ENCODE assay signal across 22 cellular contexts in genomic region chr20:10710995-10711775, GRCh38. TPM values are rescaled to one million over a fixed set of nuclear protein-coding genes. Genes with fewer than 3 reads are reported as not detected.
DNase-seq lines count a peak whose midpoint lies in the region; ATAC-seq, FAIRE-seq and TF ChIP-seq lines count a peak whose summit lies in the region.
"Had no signal": no experiment of that assay in that cellular context is flagged by ENCODE, and none has a peak within 500 bp of the region (broad histone marks: within the 10 kb centered on the region; RNA-seq: fewer than 3 reads in every experiment).

No MANE protein-coding gene starts in this region.

- peak overlapping the region; percentile 76 for H3K4me2 ChIP-seq in A549
- no peak overlapping the region for H3K4me2 ChIP-seq in neuronal stem cell (ENCODE audit: insufficient read depth, low read length, poor library complexity, severe bottlenecking)

- H2AFZ ChIP-seq in neuronal stem cell (ENCODE audit: low read length): no peak overlapping the region

- peak; percentile 100 for FAIRE-seq in A549 (lab: Jason Lieb, UNC)
- FAIRE-seq: H54 had no signal

- no peaks in the 10 kb centered on the region for H3K9me3 Mint-ChIP-seq in stimulated activated naive B cell treated with anti-CD40 and anti-IgM and Interleukin-4, amounts not matched to agents 10 μg/mL and 1 μg/mL and 100 μg/mL, for 72 hours
- H3K9me3 Mint-ChIP-seq: activated CD8-positive, alpha-beta T cell treated with anti-CD3 and anti-CD28 coated beads for 36 hours; activated naive CD8-positive, alpha-beta T cell treated with anti-CD3 and anti-CD28 coated beads, Interleukin-2, amount 10 ng/mL, durations not matched to agents 7 days and 5 days; mesothelial cell of epicardium; T-cell had no signal

- WGBS in A549 (ENCODE audit: missing lambda C conversion rate): 1% methylated on average over 6 of the region's 6 CpGs
- no CpG with 5 or more reads among the region's 6 CpGs for WGBS in neuronal stem cell (ENCODE audit: extremely low coverage in 2 of 2, insufficient read length in 2 of 2, insufficient replicate concordance in 1 of 2), 2 donors
- 89 to 93% (median 92%) methylated on average over 6 of the region's 6 CpGs for WGBS in psoas muscle, 3 donors

- H2AK5ac ChIP-seq in neuronal stem cell (ENCODE audit: low read depth, low read length): no peak overlapping the region

- H2BK12ac ChIP-seq in neuronal stem cell (ENCODE audit: low read length): peak overlapping the region; percentile 1

- CTCF ChIA-PET in A549 (lab: Yijun Ruan, JAX): interaction anchor here (0.5 to 2.3 kb wide), 3 partner anchors 15 to 678 kb away, joined by 4 to 5 read pairs (median 5); no protein-coding TSS in a partner anchor

- H2BK5ac ChIP-seq in neuronal stem cell (ENCODE audit: low read length): no peak overlapping the region

- no peaks in the 10 kb centered on the region for H3K36me3 Mint-ChIP-seq in stimulated activated naive B cell treated with anti-CD40 and anti-IgM and Interleukin-4, amounts not matched to agents 10 μg/mL and 1 μg/mL and 100 μg/mL, for 72 hours
- H3K36me3 Mint-ChIP-seq: activated naive CD8-positive, alpha-beta T cell treated with anti-CD3 and anti-CD28 coated beads, Interleukin-2, amount 10 ng/mL, durations not matched to agents 7 days and 5 days; mesothelial cell of epicardium; stimulated activated memory B cell treated with anti-CD40 and anti-IgM and Interleukin-4, amounts not matched to agents 10 μg/mL and 1 μg/mL and 100 μg/mL, for 72 hours; T-cell had no signal

- no peak overlapping the region for H2BK120ac ChIP-seq in neuronal stem cell (ENCODE audit: low read depth, low read length)

- H3K4me1 ChIP-seq in A549: peaks cover 96% of the 10 kb centered on the region
- H3K4me1 ChIP-seq in neuronal stem cell (ENCODE audit: control insufficient read depth in 2 of 2, insufficient read depth in 1 of 2, low read depth in 1 of 2, low read length in 2 of 2): peaks cover 14 to 23% of the 10 kb centered on the region in 2 donors
- no peaks in the 10 kb centered on the region for H3K4me1 ChIP-seq in psoas muscle
- H3K4me1 ChIP-seq: vagina had no signal

- H2BK15ac ChIP-seq in neuronal stem cell (ENCODE audit: low read length): no peak overlapping the region

- intact Hi-C loops in psoas muscle (cut with DNase I): no loop called here

- H3K36me3 ChIP-seq in neuronal stem cell (replicated peaks in 1 of 2; ENCODE audit: control insufficient read depth in 2 of 2, insufficient read depth in 2 of 2, low read length in 2 of 2) (no peaks in the 10 kb centered on the region), psoas muscle (ENCODE audit: insufficient read depth in 1 of 2, low read depth in 1 of 2) (no peaks in the 10 kb centered on the region)
- H3K36me3 ChIP-seq: esophagus squamous epithelium, vagina had no signal

- H3K27me3 ChIP-seq in neuronal stem cell (ENCODE audit: control insufficient read depth in 3 of 3, insufficient read depth in 3 of 3, low read depth in 1 of 3, low read length in 3 of 3) (no peaks in the 10 kb centered on the region), psoas muscle (ENCODE audit: insufficient read depth in 3 of 3, low read length in 2 of 3) (no peaks in the 10 kb centered on the region)
- H3K27me3 ChIP-seq: esophagus squamous epithelium, vagina had no signal

- ATAC-seq in A549 (peak; percentile 63 to 84), GM18909 (IDR thresholded peaks at IDR 0.05; ENCODE audit: poor library complexity, unreplicated experiment) (no peak), psoas muscle (no peak)
- no peak for ATAC-seq in stimulated activated naive B cell treated with anti-CD40 and anti-IgM and Interleukin-4, amounts not matched to agents 10 μg/mL and 1 μg/mL and 100 μg/mL, for 72 hours (replicated peaks)
- ATAC-seq: activated CD8-positive, alpha-beta T cell treated with anti-CD3 and anti-CD28 coated beads for 36 hours; activated T-cell treated with anti-CD3 and anti-CD28 coated beads, Interleukin-2, amount 50 U/mL, for 72 hours; stimulated activated memory B cell treated with anti-CD40 and anti-IgM and Interleukin-4, amounts not matched to agents 10 μg/mL and 1 μg/mL and 100 μg/mL, for 72 hours; T-cell had no signal

- H3K27me3 Mint-ChIP-seq in stimulated activated naive B cell treated with anti-CD40 and anti-IgM and Interleukin-4, amounts not matched to agents 10 μg/mL and 1 μg/mL and 100 μg/mL, for 72 hours: peaks cover 4% of the 10 kb centered on the region in 2 donors

- H3K9me3 ChIP-seq in A549 (no peaks in the 10 kb centered on the region), neuronal stem cell (replicated peaks in 1 of 2; ENCODE audit: control insufficient read depth in 2 of 2, insufficient read depth in 1 of 2, low read depth in 1 of 2, low read length in 2 of 2) (peaks cover 0 to 7% of the 10 kb centered on the region in 2 donors), psoas muscle (no peaks in the 10 kb centered on the region)
- H3K9me3 ChIP-seq: esophagus squamous epithelium, vagina had no signal

- POLR2A ChIA-PET in A549 (lab: Yijun Ruan, JAX): interaction anchor here (0.8 to 2.1 kb wide), 2 partner anchors 37 to 290 kb away, joined by 3 to 14 read pairs; partner anchors contain the start of gene JAG1

- H3K4me3 Mint-ChIP-seq in stimulated activated naive B cell treated with anti-CD40 and anti-IgM and Interleukin-4, amounts not matched to agents 10 μg/mL and 1 μg/mL and 100 μg/mL, for 72 hours: no peak overlapping the region
- H3K4me3 Mint-ChIP-seq: activated CD8-positive, alpha-beta T cell treated with anti-CD3 and anti-CD28 coated beads for 36 hours; activated naive CD8-positive, alpha-beta T cell treated with anti-CD3 and anti-CD28 coated beads, Interleukin-2, amount 10 ng/mL, durations not matched to agents 7 days and 5 days; activated T-cell treated with anti-CD3 and anti-CD28 coated beads, Interleukin-2, amount 50 U/mL, for 72 hours; mesothelial cell of epicardium; stimulated activated memory B cell treated with anti-CD40 and anti-IgM and Interleukin-4, amounts not matched to agents 10 μg/mL and 1 μg/mL and 100 μg/mL, for 72 hours; T-cell had no signal

- no peak for TF ChIP-seq POLR2A in A549 (IDR thresholded peaks at IDR 0.05; ENCODE audit: low read length)

- H3K4ac ChIP-seq in neuronal stem cell (ENCODE audit: low read length): no peak overlapping the region

- no peaks in the 10 kb centered on the region for H3K4me1 Mint-ChIP-seq in stimulated activated naive B cell treated with anti-CD40 and anti-IgM and Interleukin-4, amounts not matched to agents 10 μg/mL and 1 μg/mL and 100 μg/mL, for 72 hours
- H3K4me1 Mint-ChIP-seq: activated naive CD8-positive, alpha-beta T cell treated with anti-CD3 and anti-CD28 coated beads, Interleukin-2, amount 10 ng/mL, durations not matched to agents 7 days and 5 days; stimulated activated memory B cell treated with anti-CD40 and anti-IgM and Interleukin-4, amounts not matched to agents 10 μg/mL and 1 μg/mL and 100 μg/mL, for 72 hours; T-cell had no signal

- H4K91ac ChIP-seq in neuronal stem cell (ENCODE audit: low read depth, low read length, poor library complexity): no peak overlapping the region

- no peak overlapping the region for H3K18ac ChIP-seq in neuronal stem cell (ENCODE audit: low read length)

- H3K27ac Mint-ChIP-seq in stimulated activated naive B cell treated with anti-CD40 and anti-IgM and Interleukin-4, amounts not matched to agents 10 μg/mL and 1 μg/mL and 100 μg/mL, for 72 hours: no peak overlapping the region
- H3K27ac Mint-ChIP-seq: activated CD8-positive, alpha-beta T cell treated with anti-CD3 and anti-CD28 coated beads for 36 hours; activated naive CD8-positive, alpha-beta T cell treated with anti-CD3 and anti-CD28 coated beads, Interleukin-2, amount 10 ng/mL, durations not matched to agents 7 days and 5 days; activated T-cell treated with anti-CD3 and anti-CD28 coated beads, Interleukin-2, amount 50 U/mL, for 72 hours; mesothelial cell of epicardium; stimulated activated memory B cell treated with anti-CD40 and anti-IgM and Interleukin-4, amounts not matched to agents 10 μg/mL and 1 μg/mL and 100 μg/mL, for 72 hours; T-cell had no signal

- no peak overlapping the region for H3K9ac ChIP-seq in neuronal stem cell (ENCODE audit: low read depth, low read length, poor library complexity)

- H3K14ac ChIP-seq in neuronal stem cell (ENCODE audit: low read length): no peak overlapping the region

- H4K8ac ChIP-seq in neuronal stem cell (ENCODE audit: low read depth, low read length): no peak overlapping the region

- no peak overlapping the region for H3K23ac ChIP-seq in neuronal stem cell (ENCODE audit: low read depth, low read length, poor library complexity)

- DNase-seq in A549 (ENCODE audit: low read depth in 1 of 2, low spot score in 1 of 2) (peak; percentile 71 to 94), NCI-H146 treated with DMSO at 0.1 percent for 48 hours (lab: John Stamatoyannopoulos, UW; ENCODE audit: unreplicated experiment) (peak; percentile 32), kidney tubule cell (ENCODE audit: low spot score) (peak; percentile 85), neuronal stem cell (ENCODE audit: low spot score) (no peak), NCI-H82 (lab: John Stamatoyannopoulos, UW) (no peak), psoas muscle (no peak)
- DNase-seq in stimulated activated naive B cell treated with anti-CD40 and anti-IgM and Interleukin-4, amounts not matched to agents 10 μg/mL and 1 μg/mL and 100 μg/mL, for 72 hours: no peak
- DNase-seq: activated CD8-positive, alpha-beta T cell treated with anti-CD3 and anti-CD28 coated beads for 36 hours; activated naive CD8-positive, alpha-beta T cell treated with anti-CD3 and anti-CD28 coated beads, Interleukin-2, amount 10 ng/mL, durations not matched to agents 7 days and 5 days; activated T-cell treated with anti-CD3 and anti-CD28 coated beads, Interleukin-2, amount 50 U/mL, for 72 hours; DND-41; esophagus squamous epithelium; Karpas-422; NCI-H1105; stimulated activated CD4-positive, alpha-beta T cell treated with anti-CD3 and anti-CD28 coated beads, Interleukin-12 subunit alpha, Interleukin-12 subunit beta, amount 100 ng/mL, for 4 hours; T-cell had no signal

- H3K27ac ChIP-seq in A549: peak overlapping the region; percentile 86 to 91
- H3K27ac ChIP-seq in neuronal stem cell (replicated peaks; ENCODE audit: low read length): no peak overlapping the region
- H3K27ac ChIP-seq in psoas muscle: no peak overlapping the region
- H3K27ac ChIP-seq: esophagus squamous epithelium, vagina, VCaP had no signal

- H3K4me3 ChIP-seq in A549 (peak overlapping the region; percentile 30), neuronal stem cell (ENCODE audit: low read length in 2 of 2) (no peak overlapping the region), psoas muscle (no peak overlapping the region)
- H3K4me3 ChIP-seq: esophagus squamous epithelium, vagina had no signal

- H3K79me1 ChIP-seq in neuronal stem cell (ENCODE audit: low read depth, low read length): no peaks in the 10 kb centered on the region

- TF ChIP-seq EP300 in A549 (IDR thresholded peaks at IDR 0.05): peak; percentile 73 to 86; a peak in 3 of 5 replicates

- peak; percentile 47 to 64 for TF ChIP-seq RAD21 in A549 (conservative IDR thresholded peaks at IDR 0.05 in 1 of 2, IDR thresholded peaks at IDR 0.05 in 1 of 2)

- TF ChIP-seq CTCF in A549 (IDR thresholded peaks at IDR 0.05) (no peak), psoas muscle (IDR thresholded peaks at IDR 0.05) (no peak)

RNA-seq across cellular contexts. Expression of gene JAG1, which starts 37.4 kb away (rescaled TPM):
- polyA plus RNA-seq in A549 (2011; rRNA removed) (90.0 and 141 TPM in 2 replicates), A549 (2017; fragmentation: RNase III; extraction: RNeasy Plus Mini Kit Qiagen cat#74134 plus additional on column Dnase treatment) (75.7 to 80.9 TPM (median 80.8 TPM) in 3 replicates), psoas muscle (1 to 10 TPM; 5.4 to 6.5 (median 5.6) TPM)
- 34.0 and 43.4 TPM in 2 replicates for polyA plus RNA-seq in A549 (2012; cell fraction: cytosol; rRNA removed)
- polyA plus RNA-seq in A549 (2012; cell fraction: nucleus; rRNA removed): 147 and 253 TPM in 2 replicates
- polyA minus RNA-seq in A549 (2011; rRNA and poly(A)+ RNA removed): 334 and 370 TPM in 2 replicates
- polyA plus RNA-seq in neuronal stem cell (2013, experiment 1 of 2): 64.8 TPM
- polyA plus RNA-seq in neuronal stem cell (2013, experiment 2 of 2): 65.6 TPM
- total RNA-seq in psoas muscle: 10 to 100 TPM; 10.4 to 35.4 (median 16.0) TPM

Comparison
In these comparisons a context has a peak if more than half of its experiments do, and no peak if none do; other contexts are left out.
1. ATAC-seq: peak in A549 (2 of 2); none in stimulated activated naive B cell treated with anti-CD40 and anti-IgM and Interleukin-4, amounts not matched to agents 10 μg/mL and 1 μg/mL and 100 μg/mL, for 72 hours (0 of 2), GM18909 (single experiment) and psoas muscle (0 of 4).
2. DNase-seq: peak in A549 (2 of 2), NCI-H146 treated with DMSO at 0.1 percent for 48 hours (single experiment) and kidney tubule cell (single experiment); none in neuronal stem cell (single experiment), stimulated activated naive B cell treated with anti-CD40 and anti-IgM and Interleukin-4, amounts not matched to agents 10 μg/mL and 1 μg/mL and 100 μg/mL, for 72 hours (single experiment), NCI-H82 (single experiment) and psoas muscle (0 of 2).
3. H3K27ac ChIP-seq: peak in A549 (2 of 2); none in neuronal stem cell (single experiment) and psoas muscle (single experiment).
4. RNA of gene JAG1, which starts 37.4 kb away (polyA plus RNA-seq): 34.0 to 253 TPM in A549; 5.4 to 6.5 TPM in psoas muscle; every median in the first group is over 4 times any median in the second.